In genomic region chr1:218510153-218510772, GRCh38 we compare ENCODE assay signal across 31 cellular contexts.
A peak's percentile ranks its signal among the peaks of the same experiment; 100 is the strongest.
DNase-seq lines count a peak whose midpoint lies in the region; ATAC-seq and TF ChIP-seq lines count a peak whose summit lies in the region.
"Had no signal": no experiment of that assay in that cellular context is flagged by ENCODE, and none has a peak within 500 bp of the region (broad histone marks: within the 10 kb centered on the region; RNA-seq: fewer than 3 reads in every experiment).

No MANE protein-coding gene starts in this region.

- no peak for DNase-seq in IMR-90
- DNase-seq in osteoblast (ENCODE audit: insufficient read length, low spot score, missing footprints): no peak
- DNase-seq in NCI-H345 treated with DMSO at 0.1 percent for 48 hours (lab: John Stamatoyannopoulos, UW; ENCODE audit: unreplicated experiment): no peak
- DNase-seq in osteocyte (ENCODE audit: extremely low spot score, unreplicated experiment): no peak
- DNase-seq: activated CD4-positive, alpha-beta T cell treated with anti-CD3 and anti-CD28 coated beads, Interleukin-2, amount 50 U/mL, for 4 hours; activated naive CD4-positive, alpha-beta T cell treated with anti-CD3 and anti-CD28 coated beads, Interleukin-2, amount 10 ng/mL, durations not matched to agents 7 days and 5 days; amniotic stem cell; brain microvascular endothelial cell; C1 segment of cervical spinal cord; Caco-2; DND-41; dorsolateral prefrontal cortex; gastrocnemius medialis; HFFc6; hippocampal formation; Kasumi-1; NCI-H2171; NCI-H524 treated with DMSO at 0.1 percent for 48 hours; posterior cingulate gyrus; stimulated activated CD4-positive, alpha-beta T cell treated with anti-CD3 and anti-CD28 coated beads, Interleukin-4, amount 100 ng/mL, for 4 hours; substantia nigra; T-cell; upper lobe of left lung had no signal

- TF ChIP-seq CTCF in IMR-90 (conservative IDR thresholded peaks at IDR 0.05; ENCODE audit: low read depth, low read length) (no peak), osteoblast (IDR thresholded peaks at IDR 0.05; ENCODE audit: extremely low read depth, low read depth, low read length) (no peak), osteocyte (IDR thresholded peaks at IDR 0.05) (no peak)

- H3K4me1 ChIP-seq in IMR-90 (ENCODE audit: control insufficient read depth, insufficient read depth, low read length) (no peaks in the 10 kb centered on the region), osteoblast (ENCODE audit: insufficient read depth, low read length) (no peaks in the 10 kb centered on the region)
- H3K4me1 ChIP-seq: Caco-2, gastrocnemius medialis, neural progenitor cell, SJSA1, upper lobe of left lung had no signal

- no peaks in the 10 kb centered on the region for H3K36me3 ChIP-seq in IMR-90 (ENCODE audit: control insufficient read depth, insufficient read depth, low read length)
- no peaks in the 10 kb centered on the region for H3K36me3 ChIP-seq in osteoblast (ENCODE audit: insufficient read depth, low read length)
- H3K36me3 ChIP-seq: brain microvascular endothelial cell, gastrocnemius medialis, neural progenitor cell, SJSA1, upper lobe of left lung had no signal

- ATAC-seq in GM18870 (IDR thresholded peaks at IDR 0.05; ENCODE audit: unreplicated experiment) (peak; percentile 63), GM21381 (IDR thresholded peaks at IDR 0.05; ENCODE audit: unreplicated experiment) (peak; percentile 68), IMR-90 (ENCODE audit: low read depth) (no peak), GM21423 (IDR thresholded peaks at IDR 0.05; ENCODE audit: unreplicated experiment) (no peak)
- ATAC-seq: gastrocnemius medialis; sciatic nerve; stimulated activated memory B cell treated with anti-CD40 and anti-IgM and Interleukin-4, amounts not matched to agents 10 μg/mL and 1 μg/mL and 100 μg/mL, for 72 hours; T-cell had no signal

- in situ Hi-C loops in IMR-90 (cut with MboI; ENCODE audit: low sequenced_read_pairs): no loop called here

- no peak overlapping the region for H3K4me3 ChIP-seq in IMR-90 (ENCODE audit: insufficient read depth, low read depth, low read length)
- H3K4me3 ChIP-seq in osteoblast (ENCODE audit: insufficient read depth, low read length): no peak overlapping the region
- H3K4me3 ChIP-seq: dorsolateral prefrontal cortex, gastrocnemius medialis, neural progenitor cell, SJSA1, upper lobe of left lung had no signal

- no peak overlapping the region for H3K14ac ChIP-seq in IMR-90 (replicated peaks; ENCODE audit: low read depth, low read length)

- H3K4me1 Mint-ChIP-seq in osteocyte (ENCODE audit: unreplicated experiment): no peaks in the 10 kb centered on the region
- H3K4me1 Mint-ChIP-seq: activated naive CD4-positive, alpha-beta T cell treated with anti-CD3 and anti-CD28 coated beads, Interleukin-2, amount 10 ng/mL, durations not matched to agents 7 days and 5 days; neural progenitor cell; T-cell had no signal

- H3K9me3 Mint-ChIP-seq in osteocyte (ENCODE audit: unreplicated experiment): peaks cover 15% of the 10 kb centered on the region

- H3K27me3 ChIP-seq in IMR-90 (ENCODE audit: control insufficient read depth, insufficient read depth, low read length): no peaks in the 10 kb centered on the region
- no peaks in the 10 kb centered on the region for H3K27me3 ChIP-seq in osteoblast (ENCODE audit: insufficient read depth, low read length)
- H3K27me3 ChIP-seq: brain microvascular endothelial cell, gastrocnemius medialis, neural progenitor cell, SJSA1, upper lobe of left lung had no signal

- no peak overlapping the region for H2AK9ac ChIP-seq in IMR-90 (replicated peaks; ENCODE audit: low read depth, low read length, poor library complexity)

- H3K36me3 Mint-ChIP-seq in osteocyte (ENCODE audit: unreplicated experiment): peaks cover 7% of the 10 kb centered on the region
- H3K36me3 Mint-ChIP-seq: activated naive CD4-positive, alpha-beta T cell treated with anti-CD3 and anti-CD28 coated beads, Interleukin-2, amount 10 ng/mL, durations not matched to agents 7 days and 5 days had no signal

- H2BK20ac ChIP-seq in IMR-90 (ENCODE audit: low read depth, low read length): no peak overlapping the region

- H3K4me2 ChIP-seq in IMR-90 (ENCODE audit: low read depth, low read length) (no peak overlapping the region), osteoblast (ENCODE audit: insufficient read depth, low read length) (no peak overlapping the region)
- H3K4me2 ChIP-seq: neural progenitor cell had no signal

- dilution Hi-C loops in IMR-90 (cut with HindIII; ENCODE audit: low sequenced_read_pairs, unreplicated experiment): no loop called here

- no peak overlapping the region for H2BK5ac ChIP-seq in IMR-90 (ENCODE audit: low read depth, low read length, poor library complexity, severe bottlenecking)

- no peak overlapping the region for H2AK5ac ChIP-seq in IMR-90 (ENCODE audit: low read depth, low read length)

- H3K56ac ChIP-seq in IMR-90 (ENCODE audit: extremely low read depth, insufficient read depth, low read length): no peak overlapping the region

- H3K9me3 ChIP-seq in IMR-90 (ENCODE audit: control insufficient read depth, insufficient read depth, low read length) (peaks cover 11% of the 10 kb centered on the region), osteoblast (ENCODE audit: low read depth, low read length) (peaks cover 4% of the 10 kb centered on the region)
- H3K9me3 ChIP-seq: gastrocnemius medialis had no signal

- H4K91ac ChIP-seq in IMR-90 (ENCODE audit: insufficient read depth, low read depth, low read length): no peak overlapping the region

- POLR2A ChIA-PET in IMR-90 (lab: Charles Lee; ENCODE audit: unreplicated experiment): interaction anchor here (0.6 kb wide), 1 partner anchor 16 kb away, joined by 11 read pairs; no protein-coding TSS in a partner anchor

- no peak overlapping the region for H3K27ac Mint-ChIP-seq in osteocyte (ENCODE audit: unreplicated experiment)
- H3K27ac Mint-ChIP-seq: activated naive CD4-positive, alpha-beta T cell treated with anti-CD3 and anti-CD28 coated beads, Interleukin-2, amount 10 ng/mL, durations not matched to agents 7 days and 5 days; HFFc6; memory B cell; neural progenitor cell; stimulated activated memory B cell treated with anti-CD40 and anti-IgM and Interleukin-4, amounts not matched to agents 10 μg/mL and 1 μg/mL and 100 μg/mL, for 72 hours; T-cell had no signal

- WGBS in IMR-90 (ENCODE audit: extremely low coverage in 2 of 2, insufficient read length in 1 of 2), 2 experiments: no CpG with 5 or more reads among the region's 6 CpGs

- no peak overlapping the region for H3K9ac ChIP-seq in IMR-90 (ENCODE audit: low read depth, low read length)
- H3K9ac ChIP-seq: neural progenitor cell had no signal

- H3K27ac ChIP-seq in IMR-90 (ENCODE audit: insufficient read depth, low read length) (no peak overlapping the region), osteoblast (ENCODE audit: low read depth, low read length) (no peak overlapping the region)
- H3K27ac ChIP-seq: brain microvascular endothelial cell, dorsolateral prefrontal cortex, gastrocnemius medialis, neural progenitor cell, SJSA1, upper lobe of left lung had no signal

- no peak overlapping the region for H2BK120ac ChIP-seq in IMR-90 (ENCODE audit: low read depth, low read length)

- TF ChIP-seq POLR2A in IMR-90 (IDR thresholded peaks at IDR 0.05; ENCODE audit: low read depth, low read length): no peak

- H3K18ac ChIP-seq in IMR-90 (ENCODE audit: low read depth, low read length): no peak overlapping the region

- no peaks in the 10 kb centered on the region for H3K9me1 ChIP-seq in IMR-90 (ENCODE audit: insufficient read depth, low read length)

- no peak overlapping the region for H3K4ac ChIP-seq in IMR-90 (ENCODE audit: low read depth, low read length)

- no peak for TF ChIP-seq RAD21 in IMR-90 (IDR thresholded peaks at IDR 0.05; ENCODE audit: low read length)

- no peaks in the 10 kb centered on the region for H3K79me1 ChIP-seq in IMR-90 (ENCODE audit: low read depth in 1 of 2, low read length in 2 of 2)

- H3K79me2 ChIP-seq in osteoblast (ENCODE audit: insufficient read depth, low read length): no peaks in the 10 kb centered on the region

- H3K4me3 Mint-ChIP-seq in osteocyte (ENCODE audit: unreplicated experiment): no peak overlapping the region
- H3K4me3 Mint-ChIP-seq: activated naive CD4-positive, alpha-beta T cell treated with anti-CD3 and anti-CD28 coated beads, Interleukin-2, amount 10 ng/mL, durations not matched to agents 7 days and 5 days; HFFc6; memory B cell; neural progenitor cell; stimulated activated memory B cell treated with anti-CD40 and anti-IgM and Interleukin-4, amounts not matched to agents 10 μg/mL and 1 μg/mL and 100 μg/mL, for 72 hours; T-cell had no signal

- no TSS peak for BruUV-seq in IMR-90 (replicated peaks; lab: Mats Ljungman, UMichigan)

- intact Hi-C loops in IMR-90 (cut with micrococcal nuclease): no loop called here

- no peak overlapping the region for H4K5ac ChIP-seq in IMR-90 (ENCODE audit: low read depth, low read length)

- H3K27me3 Mint-ChIP-seq in osteocyte (ENCODE audit: unreplicated experiment): no peaks in the 10 kb centered on the region
- H3K27me3 Mint-ChIP-seq: activated naive CD4-positive, alpha-beta T cell treated with anti-CD3 and anti-CD28 coated beads, Interleukin-2, amount 10 ng/mL, durations not matched to agents 7 days and 5 days; memory B cell; stimulated activated memory B cell treated with anti-CD40 and anti-IgM and Interleukin-4, amounts not matched to agents 10 μg/mL and 1 μg/mL and 100 μg/mL, for 72 hours; T-cell had no signal

- no peaks in the 10 kb centered on the region for H4K20me1 ChIP-seq in IMR-90 (ENCODE audit: insufficient read depth, low read length)
- H4K20me1 ChIP-seq in osteoblast (ENCODE audit: insufficient read depth, low read length): no peaks in the 10 kb centered on the region

- CTCF ChIA-PET in IMR-90 (lab: Yijun Ruan, JAX): no interaction called here

- no peak overlapping the region for H3K23ac ChIP-seq in IMR-90 (ENCODE audit: low read depth, low read length)

- no peak overlapping the region for H4K8ac ChIP-seq in IMR-90 (ENCODE audit: low read depth in 2 of 2, low read length in 2 of 2)

- H2AFZ ChIP-seq in IMR-90 (replicated peaks; ENCODE audit: low read length, poor library complexity) (no peak overlapping the region), osteoblast (ENCODE audit: low read length) (peak overlapping the region; percentile 56)
- H2AFZ ChIP-seq: neural progenitor cell had no signal

- H2BK15ac ChIP-seq in IMR-90 (ENCODE audit: low read depth, low read length): no peak overlapping the region

TF ChIP-seq in IMR-90, 13 proteins besides CTCF, POLR2A, EP300 and RAD21:
- TF ChIP-seq NFE2L2 (IDR thresholded peaks at IDR 0.05; ENCODE audit: low read depth, low read length) (0 out of 2 replicates have a peak, but pooled peaks have one; percentile 35), MAFK (IDR thresholded peaks at IDR 0.05; ENCODE audit: low read depth, low read length) (peak; percentile 98), RFX5 (IDR thresholded peaks at IDR 0.05; ENCODE audit: low read depth, low read length) (no peak)

Comparison
In these comparisons a context has a peak if more than half of its experiments do, and no peak if none do; other contexts are left out.
1. ATAC-seq: peak in GM18870 (single experiment) and GM21381 (single experiment); none in IMR-90 (single experiment) and GM21423 (single experiment).